8 cellular contexts compared by ENCODE assay signal in the genomic region with DNA sequence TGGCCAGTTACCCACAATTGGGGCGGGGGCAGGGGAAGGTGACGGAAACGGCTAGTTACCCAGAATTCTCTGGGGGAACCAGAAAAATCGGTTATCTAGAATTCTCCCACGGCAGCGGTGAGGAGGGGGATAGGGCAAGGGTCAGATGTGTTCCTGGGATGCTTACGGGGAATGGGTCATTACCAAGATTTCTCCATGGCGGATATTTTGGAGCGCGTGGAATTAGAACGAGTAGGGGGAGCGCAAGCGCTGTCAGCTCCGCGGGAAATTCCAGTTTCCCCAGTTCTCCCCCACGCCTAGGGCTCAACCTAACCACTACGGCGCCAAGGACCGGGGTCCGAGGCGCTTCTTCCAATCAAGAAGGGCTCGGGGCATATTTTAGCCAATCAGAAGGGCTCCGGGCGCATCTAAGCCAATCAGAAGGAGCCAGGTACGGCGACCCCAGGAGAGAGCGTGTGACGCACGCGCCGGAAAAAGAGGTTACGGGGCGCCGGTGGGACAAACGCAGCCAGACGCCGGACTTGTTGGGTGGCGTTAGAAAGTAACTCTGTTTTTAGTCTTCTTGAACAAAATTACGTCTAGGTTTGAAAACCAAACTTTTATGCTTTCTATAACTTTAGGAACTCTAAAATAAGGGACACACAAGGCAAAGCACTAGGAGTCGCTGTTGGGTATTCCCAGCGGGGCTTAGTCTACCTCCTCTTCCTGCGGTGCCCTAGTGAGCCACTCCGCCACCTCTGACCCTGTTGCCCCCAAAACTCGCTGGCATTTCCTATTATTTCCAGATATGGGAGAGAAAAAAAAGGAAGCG. TPM values are rescaled to one million over a fixed set of nuclear protein-coding genes. Genes with fewer than 3 reads are reported as not detected.
A peak's percentile ranks its signal among the peaks of the same experiment; 100 is the strongest.
DNase-seq lines count a peak whose midpoint lies in the region; ATAC-seq and TF ChIP-seq lines count a peak whose summit lies in the region.

A gene with protein sequence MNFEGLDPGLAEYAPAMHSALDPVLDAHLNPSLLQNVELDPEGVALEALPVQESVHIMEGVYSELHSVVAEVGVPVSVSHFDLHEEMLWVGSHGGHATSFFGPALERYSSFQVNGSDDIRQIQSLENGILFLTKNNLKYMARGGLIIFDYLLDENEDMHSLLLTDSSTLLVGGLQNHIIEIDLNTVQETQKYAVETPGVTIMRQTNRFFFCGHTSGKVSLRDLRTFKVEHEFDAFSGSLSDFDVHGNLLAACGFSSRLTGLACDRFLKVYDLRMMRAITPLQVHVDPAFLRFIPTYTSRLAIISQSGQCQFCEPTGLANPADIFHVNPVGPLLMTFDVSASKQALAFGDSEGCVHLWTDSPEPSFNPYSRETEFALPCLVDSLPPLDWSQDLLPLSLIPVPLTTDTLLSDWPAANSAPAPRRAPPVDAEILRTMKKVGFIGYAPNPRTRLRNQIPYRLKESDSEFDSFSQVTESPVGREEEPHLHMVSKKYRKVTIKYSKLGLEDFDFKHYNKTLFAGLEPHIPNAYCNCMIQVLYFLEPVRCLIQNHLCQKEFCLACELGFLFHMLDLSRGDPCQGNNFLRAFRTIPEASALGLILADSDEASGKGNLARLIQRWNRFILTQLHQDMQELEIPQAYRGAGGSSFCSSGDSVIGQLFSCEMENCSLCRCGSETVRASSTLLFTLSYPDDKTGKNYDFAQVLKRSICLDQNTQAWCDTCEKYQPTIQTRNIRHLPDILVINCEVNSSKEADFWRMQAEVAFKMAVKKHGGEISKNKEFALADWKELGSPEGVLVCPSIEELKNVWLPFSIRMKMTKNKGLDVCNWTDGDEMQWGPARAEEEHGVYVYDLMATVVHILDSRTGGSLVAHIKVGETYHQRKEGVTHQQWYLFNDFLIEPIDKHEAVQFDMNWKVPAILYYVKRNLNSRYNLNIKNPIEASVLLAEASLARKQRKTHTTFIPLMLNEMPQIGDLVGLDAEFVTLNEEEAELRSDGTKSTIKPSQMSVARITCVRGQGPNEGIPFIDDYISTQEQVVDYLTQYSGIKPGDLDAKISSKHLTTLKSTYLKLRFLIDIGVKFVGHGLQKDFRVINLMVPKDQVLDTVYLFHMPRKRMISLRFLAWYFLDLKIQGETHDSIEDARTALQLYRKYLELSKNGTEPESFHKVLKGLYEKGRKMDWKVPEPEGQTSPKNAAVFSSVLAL (minus strand): TSS at position 322 of the 811 bp plus-strand sequence. CDS start 906 bp downstream, outside the sequence.

- WGBS in gastroesophageal sphincter (ENCODE audit: low coverage in 1 of 2), 2 donors, result 0 to 2% methylated on average over 10 to 29 of the region's 45 CpGs

- H3K4me3 ChIP-seq in HFF-Myc (replicated peaks; ENCODE audit: low read depth, low read length) (peak within 1 kb of the TSS; percentile 59), gastroesophageal sphincter (peak within 1 kb of the TSS; percentile 72 to 85), neutrophil (ENCODE audit: low read depth in 1 of 2, low read length in 1 of 2) (peak within 1 kb of the TSS; percentile 75 to 90)

- peak; percentile 33 to 53 for TF ChIP-seq POLR2A in gastroesophageal sphincter (IDR thresholded peaks at IDR 0.05)

- ATAC-seq in gastroesophageal sphincter, result peak; percentile 99

- TF ChIP-seq CTCF in HFF-Myc (IDR thresholded peaks at IDR 0.05; ENCODE audit: low read depth, low read length, missing control alignments), result peak; percentile 69
- TF ChIP-seq CTCF in gastroesophageal sphincter (IDR thresholded peaks at IDR 0.05), result peak in 3 of 4 experiments; percentile 63 to 75 (median 72)
- TF ChIP-seq CTCF in neutrophil (IDR thresholded peaks at IDR 0.05), result peak; percentile 27

- H3K4me1 ChIP-seq in gastroesophageal sphincter, result peaks cover 0 to 14% (median 5%) of the 10 kb centered on the region in 3 donors
- peaks cover 24 to 25% of the 10 kb centered on the region in 2 experiments for H3K4me1 ChIP-seq in neutrophil (ENCODE audit: control insufficient read depth in 1 of 2, insufficient read depth in 1 of 2, low read depth in 1 of 2, low read length in 1 of 2)

- DNase-seq in GM04504 (ENCODE audit: low read depth) (peak; percentile 93), HFF-Myc (ENCODE audit: extremely low read depth, low read depth) (peak; percentile 87), MV-4-11 (lab: John Stamatoyannopoulos, UW) (peak; percentile 98), SK-MEL-5 (ENCODE audit: low read depth, low spot score) (peak; percentile 97), substantia nigra (lab: John Stamatoyannopoulos, UW) (peak; percentile 72 to 96 (median 91))
- peak; percentile 94 for DNase-seq in activated naive CD4-positive, alpha-beta T cell treated with Interleukin-2 at 50 U/mL for 16 hours

- in situ Hi-C loops in SK-MEL-5 (cut with HindIII; ENCODE audit: low pct_unique_long_range_greater_than_20kb, low sequenced_read_pairs), result no loop called here

- no peaks in the 10 kb centered on the region for H3K27me3 ChIP-seq in gastroesophageal sphincter
- H3K27me3 ChIP-seq in neutrophil, result no peaks in the 10 kb centered on the region

- no peak for TF ChIP-seq EP300 in gastroesophageal sphincter (IDR thresholded peaks at IDR 0.05)

- H3K27ac ChIP-seq in gastroesophageal sphincter (peak within 1 kb of the TSS; percentile 92 to 97 (median 95)), neutrophil (peak within 1 kb of the TSS; percentile 87), substantia nigra (ENCODE audit: low read depth, low read length, poor library complexity, severe bottlenecking) (peak within 1 kb of the TSS; percentile 98)

- H3K36me3 ChIP-seq in gastroesophageal sphincter (no peaks in the 10 kb centered on the region), neutrophil (no peaks in the 10 kb centered on the region)

- no peaks in the 10 kb centered on the region for H3K9me3 ChIP-seq in gastroesophageal sphincter
- no peaks in the 10 kb centered on the region for H3K9me3 ChIP-seq in neutrophil

RNA-seq across cellular contexts. Expression of the gene that starts here (rescaled TPM):
- 32.5 and 50.6 TPM in 2 replicates for total RNA-seq in SK-MEL-5 (2014; rRNA removed; shearing (Covaris generic))
- 16.1 and 21.7 TPM in 2 replicates for polyA plus RNA-seq in SK-MEL-5 (2015; cell fraction: cytosol; rRNA removed)
- polyA plus RNA-seq in SK-MEL-5 (2015; cell fraction: nucleus; rRNA removed), result 1,183 and 1,390 TPM in 2 replicates
- total RNA-seq in gastroesophageal sphincter, result 10 to 100 TPM; 12.6 to 73.6 (median 30.3) TPM

Comparison
In these comparisons a context has a peak if more than half of its experiments do, and no peak if none do; other contexts are left out.
1. Peak in every context shown above with its lines: DNase-seq, ATAC-seq, H3K4me3 ChIP-seq and H3K27ac ChIP-seq.